ENCODE assay signal across 6 cellular contexts in the genomic region with DNA sequence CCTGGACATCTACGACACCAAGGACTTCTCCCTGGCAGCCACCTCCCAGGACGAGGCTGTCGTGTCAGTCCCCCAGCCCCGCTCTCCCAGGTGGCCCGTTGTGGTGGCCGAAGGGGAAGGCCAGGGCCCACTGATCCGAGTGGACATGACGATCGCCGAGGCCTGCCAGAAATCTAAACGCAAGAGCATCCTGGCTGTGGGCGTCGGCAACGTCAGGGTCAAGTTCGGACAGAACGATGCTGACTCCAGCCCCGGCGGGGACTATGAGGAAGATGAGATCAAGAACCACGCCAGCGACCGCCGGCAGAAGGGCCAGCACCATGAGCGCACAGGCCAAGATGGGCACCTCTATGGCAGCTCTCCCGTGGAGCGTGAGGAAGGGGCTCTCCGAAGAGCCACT.
"Had no signal": no experiment of that assay in that cellular context is flagged by ENCODE, and none has a peak within 500 bp of the region (broad histone marks: within the 10 kb centered on the region; RNA-seq: fewer than 3 reads in every experiment).

No MANE protein-coding gene starts in this region.

- DNase-seq: IMR-90, KBM-7 had no signal

- H3K4me3 ChIP-seq: K562 had no signal

- H3K4me1 Mint-ChIP-seq: IgD-negative memory B cell had no signal

- ATAC-seq: HepG2, K562 had no signal

- H3K27ac ChIP-seq: HL-60 had no signal

- H3K4me3 Mint-ChIP-seq: IgD-negative memory B cell had no signal

- H3K36me3 Mint-ChIP-seq: IgD-negative memory B cell had no signal

- H3K9me3 Mint-ChIP-seq: IgD-negative memory B cell had no signal

- H3K27ac Mint-ChIP-seq: IgD-negative memory B cell had no signal
